Comparison of ENCODE assay signal across 20 cellular contexts in the genomic region with DNA sequence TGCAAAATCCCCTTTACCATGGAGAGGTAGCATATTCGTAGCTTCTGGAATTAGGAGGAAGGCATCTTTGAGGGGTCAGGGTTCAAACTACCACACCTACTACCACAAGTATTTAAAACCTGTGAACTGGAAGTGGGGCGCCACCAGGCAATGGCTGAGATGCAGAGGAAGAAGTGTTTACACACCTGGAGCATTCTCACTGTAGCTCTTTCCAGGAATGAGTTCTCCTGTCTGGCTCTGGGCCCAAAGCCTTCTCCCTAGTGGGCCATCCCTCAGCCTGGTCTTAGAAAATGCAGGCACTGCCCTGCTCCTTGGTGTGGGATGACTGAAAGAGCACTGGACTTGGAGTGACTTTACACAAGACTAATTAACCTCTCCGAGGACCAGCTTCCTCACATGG. TPM values are rescaled to one million over a fixed set of nuclear protein-coding genes. Genes with fewer than 3 reads are reported as not detected.
A peak's percentile ranks its signal among the peaks of the same experiment; 100 is the strongest.
DNase-seq lines count a peak whose midpoint lies in the region; ATAC-seq, FAIRE-seq and TF ChIP-seq lines count a peak whose summit lies in the region.
"Had no signal": no experiment of that assay in that cellular context is flagged by ENCODE, and none has a peak within 500 bp of the region (broad histone marks: within the 10 kb centered on the region; RNA-seq: fewer than 3 reads in every experiment).

No MANE protein-coding gene starts in this region.

- no peak overlapping the region for H3K4me3 Mint-ChIP-seq in immature natural killer cell
- H3K4me3 Mint-ChIP-seq: CD4-positive, CD25-positive, alpha-beta regulatory T cell; T-helper 1 cell treated with Interleukin-12 subunit alpha and Interleukin-12 subunit beta and Interleukin-4 antibody, amounts not matched to agents 30 μg/mL and 1 μg/mL, for 36 hours had no signal

- intact Hi-C loops in body of pancreas (cut with DNase I) = no loop called here

- H3K4me1 Mint-ChIP-seq in immature natural killer cell = no peaks in the 10 kb centered on the region
- H3K4me1 Mint-ChIP-seq: CD4-positive, CD25-positive, alpha-beta regulatory T cell had no signal

- TF ChIP-seq CTCF in body of pancreas (IDR thresholded peaks at IDR 0.05) = peak in 1 of 7 experiments; percentile 18

- peak; percentile 44 for DNase-seq in NCI-H82 (lab: John Stamatoyannopoulos, UW)
- no peak for DNase-seq in NCI-H82 treated with DMSO at 0.1 percent for 48 hours (lab: John Stamatoyannopoulos, UW; ENCODE audit: unreplicated experiment)
- peak; percentile 25 for DNase-seq in NCI-H2029 (lab: John Stamatoyannopoulos, UW)
- DNase-seq in body of pancreas = peak; percentile 85 to 92 (median 88)
- no peak for DNase-seq in HTR-8/SVneo (ENCODE audit: insufficient read length, low spot score)
- DNase-seq in immature natural killer cell = no peak
- DNase-seq: CD4-positive, CD25-positive, alpha-beta regulatory T cell; COR-L47; DMS 273 treated with DMSO at 0.1 percent for 48 hours; Karpas-422; NCI-H187; NCI-H446; NCI-H526; OCI-M1 had no signal

- no peaks in the 10 kb centered on the region for H3K36me3 Mint-ChIP-seq in immature natural killer cell
- H3K36me3 Mint-ChIP-seq: CD4-positive, CD25-positive, alpha-beta regulatory T cell had no signal

- no peak overlapping the region for H3K27ac Mint-ChIP-seq in immature natural killer cell
- H3K27ac Mint-ChIP-seq: CD4-positive, CD25-positive, alpha-beta regulatory T cell; T-helper 1 cell treated with Interleukin-12 subunit alpha and Interleukin-12 subunit beta and Interleukin-4 antibody, amounts not matched to agents 30 μg/mL and 1 μg/mL, for 36 hours had no signal

- WGBS in body of pancreas, 2 donors = 26 to 43% methylated on average over 3 of the region's 3 CpGs

- H3K4me3 ChIP-seq in body of pancreas = no peak overlapping the region

- peak overlapping the region in 1 of 4 donors; percentile 33 for H3K27ac ChIP-seq in body of pancreas

- H3K4me1 ChIP-seq in body of pancreas = peaks cover 19% of the 10 kb centered on the region

- peaks cover 0 to 2% (median 0%) of the 10 kb centered on the region in 6 donors for H3K9me3 Mint-ChIP-seq in immature natural killer cell
- H3K9me3 Mint-ChIP-seq: T-helper 1 cell treated with Interleukin-12 subunit alpha and Interleukin-12 subunit beta and Interleukin-4 antibody, amounts not matched to agents 30 μg/mL and 1 μg/mL, for 36 hours had no signal

- no peaks in the 10 kb centered on the region for H3K9me3 ChIP-seq in body of pancreas

- H3K27me3 Mint-ChIP-seq in immature natural killer cell (ENCODE audit: low read depth in 3 of 3) = peaks cover 4 to 10% (median 6%) of the 10 kb centered on the region in 3 donors

- no peak for FAIRE-seq in HTR-8/SVneo (lab: Jason Lieb, UNC)
- FAIRE-seq: H54 had no signal

- H3K27me3 ChIP-seq in body of pancreas = no peaks in the 10 kb centered on the region

- no peaks in the 10 kb centered on the region for H3K36me3 ChIP-seq in body of pancreas (replicated peaks in 1 of 2; ENCODE audit: insufficient read depth in 1 of 2, low read depth in 2 of 2)

- no peak for TF ChIP-seq POLR2A in body of pancreas (IDR thresholded peaks at IDR 0.05)

- ATAC-seq in body of pancreas (peak; percentile 95), HG03565 (IDR thresholded peaks at IDR 0.05; ENCODE audit: unreplicated experiment) (no peak)
- ATAC-seq: Right ventricle myocardium inferior had no signal

RNA-seq across cellular contexts. Expression of gene FOXI3, which starts 30.7 kb away (rescaled TPM):
- not detected for total RNA-seq in body of pancreas
- not detected for polyA plus RNA-seq in immature natural killer cell
- total RNA-seq: CD4-positive, CD25-positive, alpha-beta regulatory T cell; M059J; Right ventricle myocardium inferior had no signal
- polyA plus RNA-seq: BJ; CD4-positive, CD25-positive, alpha-beta regulatory T cell had no signal

Comparison
In these comparisons a context has a peak if more than half of its experiments do, and no peak if none do; other contexts are left out.
1. DNase-seq: peak in NCI-H82 (single experiment), NCI-H2029 (single experiment) and body of pancreas (4 of 4); none in NCI-H82 treated with DMSO at 0.1 percent for 48 hours (single experiment), HTR-8/SVneo (single experiment) and immature natural killer cell (0 of 3).